In the genomic region with DNA sequence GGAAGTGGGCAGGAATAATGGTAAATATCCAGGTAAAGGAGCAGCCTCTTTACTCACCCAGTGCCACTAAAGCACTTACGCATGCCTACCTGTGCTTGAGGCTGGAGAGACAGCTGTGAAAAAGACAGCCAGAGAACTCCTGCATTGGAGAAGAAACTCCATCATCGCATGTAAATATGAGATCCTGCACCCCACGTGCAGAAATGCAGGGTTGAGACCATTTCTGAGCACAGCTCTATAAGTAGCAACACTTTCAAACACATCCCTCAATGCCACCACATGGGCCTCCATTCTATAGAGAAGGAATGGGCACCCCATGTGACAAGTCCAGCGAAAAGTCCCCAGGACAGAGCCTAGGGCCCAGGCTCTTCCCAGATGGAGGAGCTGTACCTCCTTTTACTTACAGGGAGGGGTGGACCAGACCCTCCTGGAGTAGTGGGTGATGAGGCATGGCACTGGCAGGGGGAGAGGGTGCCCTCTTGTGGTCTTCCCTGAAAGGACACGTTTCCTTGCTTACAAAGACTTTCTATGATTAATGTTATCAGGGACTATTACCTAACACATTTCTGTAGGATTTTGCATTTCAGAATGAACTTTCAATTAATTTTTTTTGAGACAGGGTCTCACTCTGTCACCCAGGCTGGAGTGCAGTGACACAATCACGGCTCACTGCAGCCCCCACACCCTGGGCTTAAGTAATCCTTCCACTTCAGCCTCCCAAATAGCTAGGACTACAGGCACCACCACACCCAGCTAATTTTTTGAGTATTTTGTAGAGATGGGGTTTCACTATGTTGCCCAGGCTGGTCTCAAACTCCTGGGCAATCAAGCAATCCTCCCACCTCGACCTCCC, we compare ENCODE assay signal across 8 cellular contexts. TPM values are rescaled to one million over a fixed set of nuclear protein-coding genes. Genes with fewer than 3 reads are reported as not detected.
A peak's percentile ranks its signal among the peaks of the same experiment; 100 is the strongest.
DNase-seq lines count a peak whose midpoint lies in the region; ATAC-seq and TF ChIP-seq lines count a peak whose summit lies in the region.

No MANE protein-coding gene starts in this region.

- TF ChIP-seq CTCF in Calu3 (IDR thresholded peaks at IDR 0.05; ENCODE audit: unreplicated experiment), result peak; percentile 93
- peak; percentile 72 to 76 (median 74) for TF ChIP-seq CTCF in sigmoid colon (IDR thresholded peaks at IDR 0.05)

- H3K9me3 ChIP-seq in SJSA1 (replicated peaks) (no peaks in the 10 kb centered on the region), sigmoid colon (peaks cover 0 to 6% (median 0%) of the 10 kb centered on the region in 4 donors)

- H3K27ac Mint-ChIP-seq in Calu3 (ENCODE audit: unreplicated experiment), result no peak overlapping the region

- H3K4me3 Mint-ChIP-seq in Calu3 (ENCODE audit: low read depth, unreplicated experiment), result no peak overlapping the region

- TF ChIP-seq EP300 in sigmoid colon (IDR thresholded peaks at IDR 0.05), result no peak

- no peaks in the 10 kb centered on the region for H3K27me3 Mint-ChIP-seq in Calu3 (ENCODE audit: unreplicated experiment)

- DNase-seq in Calu3 (peak; percentile 77), HuH-7 (ENCODE audit: low spot score) (peak; percentile 83), SJSA1 (ENCODE audit: low read depth in 1 of 2, low spot score in 2 of 2) (peak; percentile 86 to 92), Right ventricle myocardium superior (no peak), sigmoid colon (peak; percentile 90), NCI-H226 (no peak), NCI-H1048 (lab: John Stamatoyannopoulos, UW) (no peak)
- peak in 3 of 4 experiments; percentile 14 to 28 (median 16) for DNase-seq in activated naive CD4-positive, alpha-beta T cell (lab: John Stamatoyannopoulos, UW)

- H3K27ac ChIP-seq in SJSA1 (no peak overlapping the region), sigmoid colon (peak overlapping the region; percentile 74 to 98 (median 96))

- H3K4me3 ChIP-seq in SJSA1 (no peak overlapping the region), sigmoid colon (no peak overlapping the region)

- 48 to 55% methylated on average over 7 of the region's 7 CpGs for WGBS in sigmoid colon, 2 donors

- peak; percentile 36 for ATAC-seq in Right ventricle myocardium superior (ENCODE audit: poor library complexity)

- peaks cover 30% of the 10 kb centered on the region for H3K36me3 ChIP-seq in SJSA1
- peaks cover 4 to 17% (median 7%) of the 10 kb centered on the region in 4 donors for H3K36me3 ChIP-seq in sigmoid colon

- intact Hi-C loops in Calu3 (cut with micrococcal nuclease; ENCODE audit: unreplicated experiment) (loop anchor here (1.0 kb wide), 2 partner anchors 52 to 68 kb away; no protein-coding TSS in a partner anchor), Right ventricle myocardium superior (cut with DNase I) (no loop called here), sigmoid colon (cut with DNase I) (no loop called here)

- no TSS peak for BruUV-seq in Calu3 (replicated peaks; lab: Mats Ljungman, UMichigan)

- H3K27me3 ChIP-seq in SJSA1 (replicated peaks) (no peaks in the 10 kb centered on the region), sigmoid colon (no peaks in the 10 kb centered on the region)

- H3K4me1 Mint-ChIP-seq in Calu3 (ENCODE audit: low read depth, unreplicated experiment), result peaks cover 27% of the 10 kb centered on the region

- H3K9me3 Mint-ChIP-seq in Calu3 (ENCODE audit: low read depth, unreplicated experiment), result no peaks in the 10 kb centered on the region

- peaks cover 6% of the 10 kb centered on the region for H3K36me3 Mint-ChIP-seq in Calu3 (ENCODE audit: insufficient read depth, unreplicated experiment)

- TF ChIP-seq POLR2A in sigmoid colon (IDR thresholded peaks at IDR 0.05), result peak; percentile 4 to 26

- peaks cover 38% of the 10 kb centered on the region for H3K4me1 ChIP-seq in SJSA1 (replicated peaks)
- peaks cover 3 to 40% (median 35%) of the 10 kb centered on the region in 4 donors for H3K4me1 ChIP-seq in sigmoid colon

- CTCF ChIA-PET in Calu3 (lab: Charles Lee), result interaction anchor here (0.6 to 1.5 kb wide), 9 partner anchors 18 to 129 kb away, joined by 3 to 11 read pairs (median 4); no protein-coding TSS in a partner anchor

RNA-seq across cellular contexts. Expression of a gene that starts 55.3 kb away (rescaled TPM):
- total RNA-seq in Calu3 (2022) (not detected in 2 replicates), Right ventricle myocardium superior (not detected), sigmoid colon (1 to 10 TPM; 3.0 to 9.6 (median 5.6) TPM)
- 1.00 TPM in 1 of 2 replicates, not detected in the other for total RNA-seq in SJSA1 (2014; rRNA removed; shearing (Covaris generic))
- polyA plus RNA-seq in sigmoid colon, result under 1 TPM in 1 of 3 donors, not detected in 2; 0.82 TPM

Comparison
In these comparisons a context has a peak if more than half of its experiments do, and no peak if none do; other contexts are left out.
1. DNase-seq: peak in Calu3 (single experiment), HuH-7 (single experiment), SJSA1 (2 of 2), activated naive CD4-positive, alpha-beta T cell (3 of 4) and sigmoid colon (single experiment); none in Right ventricle myocardium superior (single experiment), NCI-H226 (single experiment) and NCI-H1048 (single experiment).